ENCODE assay signal across 10 cellular contexts in the genomic region with DNA sequence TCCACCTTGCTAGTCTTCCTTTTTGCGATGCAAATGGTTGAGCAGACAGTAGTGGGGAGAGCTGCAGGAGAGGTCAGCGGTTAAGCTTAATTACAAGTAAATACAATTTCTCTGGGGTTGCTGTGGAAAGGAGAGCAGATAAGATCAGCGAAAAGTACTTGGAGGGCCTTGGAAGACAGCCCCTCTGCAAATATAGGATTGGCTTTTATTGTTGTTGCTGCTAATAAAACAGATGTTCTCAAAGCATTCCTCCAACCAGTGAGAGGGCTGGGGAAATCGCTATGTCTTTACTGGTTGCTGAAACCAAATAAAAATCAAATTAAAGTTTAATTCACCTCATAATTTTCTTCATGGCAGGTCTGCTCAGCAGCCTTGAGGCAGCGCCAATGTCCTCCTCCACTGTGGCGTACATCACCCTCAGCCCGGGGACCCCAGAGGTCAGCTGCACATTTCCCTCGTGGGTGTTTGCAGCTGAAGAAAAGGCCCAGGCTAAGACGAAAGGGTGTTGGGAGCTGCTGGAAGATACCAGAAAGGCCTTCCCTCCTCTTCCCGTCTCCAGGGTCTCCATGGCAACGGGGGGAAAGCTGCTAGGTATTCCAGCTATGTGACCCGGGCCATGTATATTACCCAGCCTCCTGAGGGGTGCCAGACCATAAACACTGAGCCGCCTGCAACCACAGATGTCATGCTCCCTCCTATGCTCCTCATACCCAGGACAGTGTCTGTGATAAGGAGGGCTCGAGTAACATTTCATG.
DNase-seq lines count a peak whose midpoint lies in the region; ATAC-seq and TF ChIP-seq lines count a peak whose summit lies in the region.
"Had no signal": no experiment of that assay in that cellular context is flagged by ENCODE, and none has a peak within 500 bp of the region (broad histone marks: within the 10 kb centered on the region; RNA-seq: fewer than 3 reads in every experiment).

No MANE protein-coding gene starts in this region.

- H3K4me1 ChIP-seq in iPS-15b (ENCODE audit: control insufficient read depth, insufficient read depth, low read length), result peaks cover 26% of the 10 kb centered on the region
- H3K4me1 ChIP-seq: body of pancreas had no signal

- H3K9me3 ChIP-seq in iPS-15b (ENCODE audit: control insufficient read depth, insufficient read depth, low read length), result no peaks in the 10 kb centered on the region
- H3K9me3 ChIP-seq: body of pancreas had no signal

- peak; percentile 35 for DNase-seq in HEK293T (ENCODE audit: extremely low spot score)
- DNase-seq in NCI-H82 treated with DMSO at 0.1 percent for 48 hours (lab: John Stamatoyannopoulos, UW; ENCODE audit: unreplicated experiment), result peak; percentile 39
- peak; percentile 81 for DNase-seq in retinal pigment epithelial cell (ENCODE audit: low read depth)
- no peak for DNase-seq in NCI-H1930 (lab: John Stamatoyannopoulos, UW)
- DNase-seq: body of pancreas, foreskin fibroblast, T-helper 2 cell had no signal

- no peak for TF ChIP-seq CTCF in retinal pigment epithelial cell (conservative IDR thresholded peaks at IDR 0.05; ENCODE audit: low read depth, low read length)

- POLR2A ChIA-PET in HEK293T (lab: Yijun Ruan, JAX), result interaction anchor here (0.6 to 2.2 kb wide), 3 partner anchors 9 to 54 kb away, joined by 3 to 15 read pairs (median 4); a partner anchor contains a TSS

- peak overlapping the region; percentile 28 for H3K9ac ChIP-seq in iPS-15b (ENCODE audit: low read depth, low read length)

- CTCF ChIA-PET in HEK293T (lab: Yijun Ruan, JAX), result no interaction called here

- no peaks in the 10 kb centered on the region for H3K36me3 ChIP-seq in iPS-15b (ENCODE audit: control insufficient read depth, insufficient read depth, low read length)

- no peak for ATAC-seq in HG03196 (IDR thresholded peaks at IDR 0.05; ENCODE audit: unreplicated experiment)
- no peak for ATAC-seq in HG02938 (IDR thresholded peaks at IDR 0.05; ENCODE audit: unreplicated experiment)
- ATAC-seq: body of pancreas had no signal

- H3K27me3 ChIP-seq in iPS-15b (ENCODE audit: control insufficient read depth, insufficient read depth, low read length), result peaks cover 3% of the 10 kb centered on the region
- H3K27me3 ChIP-seq: body of pancreas had no signal

- H3K4me3 ChIP-seq in iPS-15b (ENCODE audit: low read depth, low read length), result no peak overlapping the region
- peak overlapping the region; percentile 38 for H3K4me3 ChIP-seq in retinal pigment epithelial cell (ENCODE audit: low read length)
- H3K4me3 ChIP-seq: body of pancreas had no signal

TF ChIP-seq in HEK293T, 16 proteins besides CTCF, POLR2A, EP300 and RAD21:
- TF ChIP-seq CTBP1 (IDR thresholded peaks at IDR 0.05; ENCODE audit: borderline replicate concordance) (no peak), HDGF (IDR thresholded peaks at IDR 0.05; ENCODE audit: borderline replicate concordance) (no peak), FOXA1 (IDR thresholded peaks at IDR 0.05) (no peak), LEF1 (IDR thresholded peaks at IDR 0.05; ENCODE audit: borderline replicate concordance) (no peak), ARNT (IDR thresholded peaks at IDR 0.05) (no peak), ELF4 (IDR thresholded peaks at IDR 0.05) (no peak)
- TF ChIP-seq, protein P1, sequence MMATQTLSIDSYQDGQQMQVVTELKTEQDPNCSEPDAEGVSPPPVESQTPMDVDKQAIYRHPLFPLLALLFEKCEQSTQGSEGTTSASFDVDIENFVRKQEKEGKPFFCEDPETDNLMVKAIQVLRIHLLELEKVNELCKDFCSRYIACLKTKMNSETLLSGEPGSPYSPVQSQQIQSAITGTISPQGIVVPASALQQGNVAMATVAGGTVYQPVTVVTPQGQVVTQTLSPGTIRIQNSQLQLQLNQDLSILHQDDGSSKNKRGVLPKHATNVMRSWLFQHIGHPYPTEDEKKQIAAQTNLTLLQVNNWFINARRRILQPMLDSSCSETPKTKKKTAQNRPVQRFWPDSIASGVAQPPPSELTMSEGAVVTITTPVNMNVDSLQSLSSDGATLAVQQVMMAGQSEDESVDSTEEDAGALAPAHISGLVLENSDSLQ (IDR thresholded peaks at IDR 0.05), result no peak

Comparison
In these comparisons a context has a peak if more than half of its experiments do, and no peak if none do; other contexts are left out.
1. DNase-seq: peak in HEK293T (single experiment), NCI-H82 treated with DMSO at 0.1 percent for 48 hours (single experiment) and retinal pigment epithelial cell (single experiment); none in NCI-H1930 (0 of 2).